ENCODE assay signal across 13 cellular contexts in the genomic region with DNA sequence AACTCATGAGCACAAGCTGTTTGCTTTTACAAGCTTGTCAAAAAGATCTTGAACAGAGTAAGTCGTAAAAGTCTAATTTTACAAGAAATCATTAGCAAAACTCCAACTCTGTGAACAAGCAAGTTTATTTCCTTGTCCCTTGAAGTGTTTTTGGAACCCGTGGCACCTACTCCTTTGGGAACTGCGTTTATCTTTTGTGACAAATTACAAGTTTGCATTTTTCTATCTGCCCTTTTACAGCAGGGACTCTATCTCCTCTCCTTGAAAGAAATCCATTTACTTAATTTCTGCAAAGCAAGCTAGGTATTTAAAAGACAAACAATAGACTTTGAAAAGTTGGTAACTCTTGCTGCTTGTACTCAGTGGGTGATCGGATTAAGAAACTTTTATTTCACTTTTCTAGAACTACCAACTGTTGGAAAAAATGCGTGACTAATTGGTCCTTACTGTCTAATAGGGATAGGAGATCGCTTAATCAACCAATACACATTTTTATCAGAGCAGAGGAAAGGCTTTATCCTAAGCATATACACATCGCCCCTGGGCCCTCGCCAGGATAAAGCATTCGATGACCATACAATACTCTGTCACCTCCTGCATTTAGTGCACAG. TPM values are rescaled to one million over a fixed set of nuclear protein-coding genes. Genes with fewer than 3 reads are reported as not detected.
DNase-seq lines count a peak whose midpoint lies in the region; ATAC-seq and TF ChIP-seq lines count a peak whose summit lies in the region.
"Had no signal": no experiment of that assay in that cellular context is flagged by ENCODE, and none has a peak within 500 bp of the region (broad histone marks: within the 10 kb centered on the region; RNA-seq: fewer than 3 reads in every experiment).

No MANE protein-coding gene starts in this region.

- H3K79me2 ChIP-seq in MM.1S (ENCODE audit: low read length): no peaks in the 10 kb centered on the region
- no peaks in the 10 kb centered on the region for H3K79me2 ChIP-seq in parathyroid adenoma

- H3K9ac ChIP-seq in MM.1S (ENCODE audit: low read length): no peak overlapping the region
- no peak overlapping the region for H3K9ac ChIP-seq in parathyroid adenoma
- H3K9ac ChIP-seq: KMS-11 had no signal

- H3K27ac ChIP-seq in C4-2B (peak overlapping the region; percentile 76), MM.1S (ENCODE audit: low read length) (no peak overlapping the region), esophagus squamous epithelium (no peak overlapping the region), parathyroid adenoma (peak overlapping the region; percentile 93)
- H3K27ac ChIP-seq: KMS-11 had no signal

- 0 out of 2 replicates have a peak, but pooled peaks cover 5% of the 10 kb centered on the region for H3K4me1 ChIP-seq in MM.1S (ENCODE audit: low read length)
- peaks cover 12 to 29% (median 19%) of the 10 kb centered on the region in 3 donors for H3K4me1 ChIP-seq in esophagus squamous epithelium
- H3K4me1 ChIP-seq in parathyroid adenoma: peaks cover 12% of the 10 kb centered on the region

- H3K9me2 ChIP-seq in MM.1S (replicated peaks; ENCODE audit: insufficient read depth, low read length): no peaks in the 10 kb centered on the region

- intact Hi-C loops in esophagus squamous epithelium (cut with DNase I): no loop called here

- H3K4me2 ChIP-seq in MM.1S (ENCODE audit: low read depth, low read length): 0 out of 2 replicates have a peak overlapping the region, but pooled peaks have one; percentile 100
- peak overlapping the region; percentile 88 for H3K4me2 ChIP-seq in parathyroid adenoma (ENCODE audit: low read length)

- TF ChIP-seq POLR2A in esophagus squamous epithelium (IDR thresholded peaks at IDR 0.05): no peak

- no peaks in the 10 kb centered on the region for H3F3A ChIP-seq in MM.1S (ENCODE audit: insufficient read depth, low read length)

- no peak overlapping the region for H2AFZ ChIP-seq in MM.1S (ENCODE audit: low read length)
- no peak overlapping the region for H2AFZ ChIP-seq in parathyroid adenoma

- H3K9me3 ChIP-seq in MM.1S (replicated peaks; ENCODE audit: insufficient read depth, low read length) (no peaks in the 10 kb centered on the region), esophagus squamous epithelium (no peaks in the 10 kb centered on the region), parathyroid adenoma (ENCODE audit: control insufficient read depth, low read length) (no peaks in the 10 kb centered on the region)

- no peak overlapping the region for H3K4me3 ChIP-seq in MM.1S (ENCODE audit: low read length)
- H3K4me3 ChIP-seq in esophagus squamous epithelium: peak overlapping the region in 3 of 4 donors; percentile 43 to 84 (median 57)
- H3K4me3 ChIP-seq in parathyroid adenoma (ENCODE audit: low read depth, low read length): no peak overlapping the region

- H3K36me3 ChIP-seq in MM.1S (replicated peaks; ENCODE audit: insufficient read depth, low read length) (no peaks in the 10 kb centered on the region), esophagus squamous epithelium (no peaks in the 10 kb centered on the region), parathyroid adenoma (ENCODE audit: control insufficient read depth, insufficient read depth, low read length) (no peaks in the 10 kb centered on the region)

- peaks cover 12% of the 10 kb centered on the region; the same call in 1 of the 2 replicates for H3K27me3 ChIP-seq in MM.1S (replicated peaks; ENCODE audit: insufficient read depth, low read length)
- H3K27me3 ChIP-seq in esophagus squamous epithelium: peaks cover 3 to 76% (median 7%) of the 10 kb centered on the region in 4 donors
- H3K27me3 ChIP-seq in parathyroid adenoma (ENCODE audit: control insufficient read depth, insufficient read depth, low read length): no peaks in the 10 kb centered on the region

- no peak for TF ChIP-seq CTCF in C4-2B (conservative IDR thresholded peaks at IDR 0.05)
- TF ChIP-seq CTCF in MM.1S (IDR thresholded peaks at IDR 0.05; ENCODE audit: low read length): no peak
- no peak for TF ChIP-seq CTCF in esophagus squamous epithelium (IDR thresholded peaks at IDR 0.05)
- TF ChIP-seq CTCF in parathyroid adenoma (IDR thresholded peaks at IDR 0.05): no peak

- H4K20me1 ChIP-seq in MM.1S (ENCODE audit: insufficient read depth, low read length): no peaks in the 10 kb centered on the region

- ATAC-seq in GM18502 (IDR thresholded peaks at IDR 0.05; ENCODE audit: poor library complexity, unreplicated experiment): no peak
- no peak for ATAC-seq in GM18519 (IDR thresholded peaks at IDR 0.05; ENCODE audit: low FRiP score, unreplicated experiment)

- 37 to 41% methylated on average over 9 of the region's 9 CpGs for WGBS in esophagus squamous epithelium, 2 donors

- DNase-seq in MM.1S (no peak), esophagus squamous epithelium (lab: John Stamatoyannopoulos, UW) (no peak), H4 (ENCODE audit: low spot score) (no peak), NCI-H510A treated with DMSO at 0.1 percent for 48 hours (lab: John Stamatoyannopoulos, UW) (no peak)
- DNase-seq: CD4-positive, alpha-beta memory T cell; mammary epithelial cell; NCI-H526 treated with DMSO at 0.1 percent for 48 hours; T-helper 17 cell had no signal

RNA-seq across cellular contexts. Expression of gene PRTG, which starts 1.9 kb away (rescaled TPM):
- 1 to 10 TPM in 1 of 4 donors, under 1 TPM in 3; 0.04 to 1.3 (median 0.15) TPM for total RNA-seq in esophagus squamous epithelium
- 1.3 and 2.1 TPM in 2 replicates for total RNA-seq in H4 (2014; rRNA removed; shearing (Covaris generic))
- total RNA-seq: CD4-positive, alpha-beta memory T cell; T-helper 17 cell had no signal

Comparison
In these comparisons a context has a peak if more than half of its experiments do, and no peak if none do; other contexts are left out.
1. H3K27ac ChIP-seq: peak in C4-2B (single experiment) and parathyroid adenoma (single experiment); none in MM.1S (single experiment) and esophagus squamous epithelium (0 of 4).
2. H3K4me3 ChIP-seq: peak in esophagus squamous epithelium (3 of 4); none in MM.1S (single experiment) and parathyroid adenoma (single experiment).